Comparison of ENCODE assay signal across 11 cellular contexts in genomic region chr5:143850050-143850713, GRCh38. TPM values are rescaled to one million over a fixed set of nuclear protein-coding genes. Genes with fewer than 3 reads are reported as not detected.
A peak's percentile ranks its signal among the peaks of the same experiment; 100 is the strongest.
DNase-seq lines count a peak whose midpoint lies in the region; ATAC-seq, FAIRE-seq and TF ChIP-seq lines count a peak whose summit lies in the region.
"Had no signal": no experiment of that assay in that cellular context is flagged by ENCODE, and none has a peak within 500 bp of the region (broad histone marks: within the 10 kb centered on the region; RNA-seq: fewer than 3 reads in every experiment).

No MANE protein-coding gene starts in this region.

- no peak overlapping the region for H3K27ac ChIP-seq in DOHH2 (ENCODE audit: low read depth, low read length)
- H3K27ac ChIP-seq in right cardiac atrium (ENCODE audit: low read length): no peak overlapping the region
- no peak overlapping the region for H3K27ac ChIP-seq in pancreas

- no peaks in the 10 kb centered on the region for H3K36me3 ChIP-seq in DOHH2 (ENCODE audit: control insufficient read depth, low read length)
- no peaks in the 10 kb centered on the region for H3K36me3 ChIP-seq in pancreas

- no peaks in the 10 kb centered on the region for H3K79me2 ChIP-seq in DOHH2 (ENCODE audit: control insufficient read depth, low read length)

- no peaks in the 10 kb centered on the region for H3K9me3 ChIP-seq in DOHH2 (ENCODE audit: control insufficient read depth, insufficient read depth, low read length)
- H3K9me3 ChIP-seq in right cardiac atrium (ENCODE audit: control insufficient read depth, low read length): no peaks in the 10 kb centered on the region
- H3K9me3 ChIP-seq in pancreas: no peaks in the 10 kb centered on the region

- no peaks in the 10 kb centered on the region for H4K20me1 ChIP-seq in DOHH2 (ENCODE audit: control insufficient read depth, insufficient read depth, low read depth, low read length)

- no peak for FAIRE-seq in pancreas (lab: Jason Lieb, UNC)

- H3K4me1 ChIP-seq in DOHH2 (ENCODE audit: control insufficient read depth, low read length) (peaks cover 3% of the 10 kb centered on the region; the same call in 1 of the 2 replicates), right cardiac atrium (ENCODE audit: control insufficient read depth, insufficient read depth, low read length) (no peaks in the 10 kb centered on the region), pancreas (no peaks in the 10 kb centered on the region)

- no peaks in the 10 kb centered on the region for H3K27me3 ChIP-seq in DOHH2 (ENCODE audit: control insufficient read depth, low read length)
- no peaks in the 10 kb centered on the region for H3K27me3 ChIP-seq in right cardiac atrium (ENCODE audit: control insufficient read depth, insufficient read depth)
- no peaks in the 10 kb centered on the region for H3K27me3 ChIP-seq in pancreas

- TF ChIP-seq CTCF in DOHH2 (IDR thresholded peaks at IDR 0.05; ENCODE audit: low read depth, low read length, poor library complexity, severe bottlenecking) (no peak), pancreas (IDR thresholded peaks at IDR 0.05) (no peak)

- intact Hi-C loops in right cardiac atrium (cut with DNase I) (no loop called here), pancreas (cut with DNase I) (no loop called here)

- no peaks in the 10 kb centered on the region for H3F3A ChIP-seq in DOHH2 (ENCODE audit: control insufficient read depth, insufficient read depth)

- H3K9me2 ChIP-seq in DOHH2 (replicated peaks; ENCODE audit: control insufficient read depth, low read length): 0 out of 2 replicates have a peak, but pooled peaks cover 3% of the 10 kb centered on the region

- WGBS in right cardiac atrium: 51% methylated on average over 3 of the region's 3 CpGs
- 76 to 79% methylated on average over 3 of the region's 3 CpGs for WGBS in pancreas, 2 donors

- DNase-seq in dermis blood vessel endothelial cell: peak; percentile 5
- DNase-seq in right cardiac atrium: no peak
- no peak for DNase-seq in pancreas
- DNase-seq in NCI-H748 (lab: John Stamatoyannopoulos, UW; ENCODE audit: unreplicated experiment): no peak
- DNase-seq in glomerular visceral epithelial cell (ENCODE audit: extremely low spot score): no peak
- DNase-seq: SW 1271 had no signal

- H3K4me2 ChIP-seq in DOHH2 (ENCODE audit: low read length): 0 out of 2 replicates have a peak overlapping the region, but pooled peaks have one; percentile 9

- ATAC-seq in GM19452 (IDR thresholded peaks at IDR 0.05; ENCODE audit: unreplicated experiment) (peak; percentile 70), HG03095 (IDR thresholded peaks at IDR 0.05; ENCODE audit: unreplicated experiment) (peak; percentile 65), right cardiac atrium (no peak), pancreas (no peak)

- no peak overlapping the region for H3K4me3 ChIP-seq in DOHH2 (ENCODE audit: low read length)
- no peak overlapping the region for H3K4me3 ChIP-seq in right cardiac atrium (ENCODE audit: low read length)
- H3K4me3 ChIP-seq in pancreas: no peak overlapping the region

RNA-seq across cellular contexts. Expression of gene HMHB1, which starts 38.2 kb away (rescaled TPM):
- total RNA-seq in dermis blood vessel endothelial cell: not detected in 2 replicates
- total RNA-seq in right cardiac atrium: not detected
- not detected for polyA plus RNA-seq in right cardiac atrium
- total RNA-seq in pancreas: not detected
- not detected for polyA plus RNA-seq in pancreas
- total RNA-seq: activated CD8-positive, alpha-beta memory T cell treated with anti-CD3 and anti-CD28 coated beads for 36 hours; NCI-H460 had no signal

Comparison
In these comparisons a context has a peak if more than half of its experiments do, and no peak if none do; other contexts are left out.
1. ATAC-seq: peak in GM19452 (single experiment) and HG03095 (single experiment); none in right cardiac atrium (0 of 2) and pancreas (0 of 4).